Comparison of ENCODE assay signal across 15 cellular contexts in the genomic region with DNA sequence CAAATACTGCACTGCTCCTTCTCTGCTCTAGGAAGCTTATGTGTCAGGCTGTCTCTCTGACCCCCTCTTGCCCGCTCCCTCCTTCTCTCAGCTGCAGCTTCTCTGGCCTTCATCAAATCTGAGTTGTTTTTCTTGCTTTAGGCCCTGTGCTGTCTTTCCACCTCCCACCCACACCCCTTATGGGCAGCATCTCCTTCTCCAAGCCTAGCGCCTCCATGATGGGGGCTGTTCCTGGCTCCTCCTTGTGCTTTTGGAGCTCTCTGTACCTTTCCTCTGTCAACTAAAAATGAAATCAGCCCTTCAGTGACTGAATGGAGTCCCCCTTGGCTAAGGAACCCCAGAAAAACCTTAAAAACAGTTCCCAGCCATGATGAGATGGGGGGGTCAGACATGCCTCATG. TPM values are rescaled to one million over a fixed set of nuclear protein-coding genes. Genes with fewer than 3 reads are reported as not detected.
DNase-seq lines count a peak whose midpoint lies in the region; ATAC-seq and TF ChIP-seq lines count a peak whose summit lies in the region.
"Had no signal": no experiment of that assay in that cellular context is flagged by ENCODE, and none has a peak within 500 bp of the region (broad histone marks: within the 10 kb centered on the region; RNA-seq: fewer than 3 reads in every experiment).

No MANE protein-coding gene starts in this region.

- no peak overlapping the region for H2AFZ ChIP-seq in H9 (ENCODE audit: low read length)

- no peak overlapping the region for H3K56ac ChIP-seq in H9 (ENCODE audit: insufficient read length, low read depth, low read length)

- H3K36me3 ChIP-seq in naive thymus-derived CD4-positive, alpha-beta T cell (ENCODE audit: control insufficient read depth in 2 of 3, insufficient read depth in 3 of 3, low read length in 3 of 3), result no peaks in the 10 kb centered on the region
- H3K36me3 ChIP-seq in stomach, result no peaks in the 10 kb centered on the region
- H3K36me3 ChIP-seq: colonic mucosa had no signal

- WGBS in H9 (ENCODE audit: extremely low coverage, insufficient read length, low lambda C conversion rate), result no CpG with 5 or more reads among the region's 2 CpGs
- 90 to 100% (median 96%) methylated on average over 2 of the region's 2 CpGs for WGBS in stomach, 5 donors

- H3K27ac ChIP-seq in H9 (ENCODE audit: insufficient read length, low read depth, low read length), result no peak overlapping the region
- H3K27ac ChIP-seq in naive thymus-derived CD4-positive, alpha-beta T cell (ENCODE audit: low read depth, low read length), result no peak overlapping the region
- peak overlapping the region in 4 of 5 donors; percentile 79 to 91 (median 84) for H3K27ac ChIP-seq in stomach
- H3K27ac ChIP-seq: colonic mucosa had no signal

- no peak overlapping the region; a peak in 1 of 7 replicates for H3K27ac Mint-ChIP-seq in H9
- no peak overlapping the region for H3K27ac Mint-ChIP-seq in activated naive CD8-positive, alpha-beta T cell treated with anti-CD3 and anti-CD28 coated beads, Interleukin-2, amount 50 U/mL, for 24 hours
- H3K27ac Mint-ChIP-seq in naive thymus-derived CD4-positive, alpha-beta T cell, result peak overlapping the region in 3 of 9 donors; percentile 24 to 91 (median 87)

- CTCF ChIA-PET in naive thymus-derived CD4-positive, alpha-beta T cell (lab: Charles Lee), result interaction anchor here (0.6 kb wide), 1 partner anchor 93 kb away, joined by 5 read pairs; no protein-coding TSS in a partner anchor

- no peak overlapping the region for H3K14ac ChIP-seq in H9 (ENCODE audit: insufficient read depth, low read length)

- no peak overlapping the region for H3K4me3 ChIP-seq in naive thymus-derived CD4-positive, alpha-beta T cell (ENCODE audit: low read length)
- H3K4me3 ChIP-seq in stomach, result no peak overlapping the region
- H3K4me3 ChIP-seq: colonic mucosa had no signal

- DNase-seq in H9 (no peak), stomach (no peak), NCI-H2081 (lab: John Stamatoyannopoulos, UW) (no peak)
- no peak for DNase-seq in activated naive CD8-positive, alpha-beta T cell treated with anti-CD3 and anti-CD28 coated beads, Interleukin-2, amount 50 U/mL, for 24 hours
- DNase-seq in naive thymus-derived CD4-positive, alpha-beta T cell, result no peak
- no peak for DNase-seq in stimulated activated CD4-positive, alpha-beta T cell treated with anti-CD3 and anti-CD28 coated beads, Interleukin-4, amount 100 ng/mL, for 4 hours
- DNase-seq: activated CD4-positive, alpha-beta T cell treated with anti-CD3 and anti-CD28 coated beads, Interleukin-2, amount 50 U/mL, for 1 hour; colonic mucosa; NCI-H1105; NCI-H510A; stimulated activated CD4-positive, alpha-beta T cell treated with anti-CD3 and anti-CD28 coated beads, Interleukin-4, amount 100 ng/mL, for 1 hour; T-helper 1 cell had no signal

- no peak overlapping the region for H3T11ph ChIP-seq in H9 (ENCODE audit: low read length)

- no peaks in the 10 kb centered on the region for H3K4me1 ChIP-seq in H9 (ENCODE audit: insufficient read depth, low read length)
- H3K4me1 ChIP-seq in naive thymus-derived CD4-positive, alpha-beta T cell (ENCODE audit: control insufficient read depth in 2 of 2, insufficient read depth in 2 of 2, low read length in 2 of 2), result peaks cover 6 to 7% of the 10 kb centered on the region in 2 donors
- H3K4me1 ChIP-seq in stomach, result peaks cover 0 to 25% (median 13%) of the 10 kb centered on the region in 4 donors
- H3K4me1 ChIP-seq: colonic mucosa had no signal

- no peak overlapping the region for H3K18ac ChIP-seq in H9 (ENCODE audit: insufficient read length, low read depth, low read length)

- H3K9me3 Mint-ChIP-seq in H9, result no peaks in the 10 kb centered on the region
- H3K9me3 Mint-ChIP-seq in activated naive CD8-positive, alpha-beta T cell treated with anti-CD3 and anti-CD28 coated beads, Interleukin-2, amount 50 U/mL, for 24 hours, result no peaks in the 10 kb centered on the region
- no peaks in the 10 kb centered on the region for H3K9me3 Mint-ChIP-seq in naive thymus-derived CD4-positive, alpha-beta T cell

- H3K27me3 Mint-ChIP-seq in H9 (ENCODE audit: low read depth), result peaks cover 6% of the 10 kb centered on the region
- H3K27me3 Mint-ChIP-seq in activated naive CD8-positive, alpha-beta T cell treated with anti-CD3 and anti-CD28 coated beads, Interleukin-2, amount 50 U/mL, for 24 hours, result no peaks in the 10 kb centered on the region
- peaks cover 0 to 2% (median 0%) of the 10 kb centered on the region in 5 donors for H3K27me3 Mint-ChIP-seq in naive thymus-derived CD4-positive, alpha-beta T cell

- H3K4ac ChIP-seq in H9 (ENCODE audit: low read depth, low read length), result no peak overlapping the region

- no peaks in the 10 kb centered on the region for H3K79me2 ChIP-seq in H9 (ENCODE audit: insufficient read depth, low read length)

- TF ChIP-seq CTCF in H9 (conservative IDR thresholded peaks at IDR 0.05) (no peak), stomach (IDR thresholded peaks at IDR 0.05) (no peak)

- H3K23ac ChIP-seq in H9 (ENCODE audit: insufficient read length, low read depth, low read length), result no peak overlapping the region

- H3K9me3 ChIP-seq in H9 (ENCODE audit: control insufficient read depth, low read depth, low read length) (no peaks in the 10 kb centered on the region), stomach (no peaks in the 10 kb centered on the region)
- no peaks in the 10 kb centered on the region for H3K9me3 ChIP-seq in naive thymus-derived CD4-positive, alpha-beta T cell (ENCODE audit: control insufficient read depth in 2 of 3, low read length in 3 of 3)
- H3K9me3 ChIP-seq: colonic mucosa had no signal

- no peaks in the 10 kb centered on the region for H3K27me3 ChIP-seq in H9 (ENCODE audit: insufficient read depth, low read length)
- no peaks in the 10 kb centered on the region for H3K27me3 ChIP-seq in naive thymus-derived CD4-positive, alpha-beta T cell (ENCODE audit: control insufficient read depth in 2 of 2, insufficient read depth in 2 of 2, low read length in 2 of 2)
- H3K27me3 ChIP-seq in stomach, result peaks cover 0 to 2% (median 0%) of the 10 kb centered on the region in 3 donors
- H3K27me3 ChIP-seq: colonic mucosa had no signal

- intact Hi-C loops in naive thymus-derived CD4-positive, alpha-beta T cell (cut with micrococcal nuclease), result no loop called here
- intact Hi-C loops in stomach (cut with DNase I; ENCODE audit: low total_unique reads), result no loop called here

- H4K5ac ChIP-seq in H9 (ENCODE audit: insufficient read length, low read depth, low read length), result no peak overlapping the region

- no peak for ATAC-seq in activated naive CD8-positive, alpha-beta T cell treated with anti-CD3 and anti-CD28 coated beads, Interleukin-2, amount 50 U/mL, for 24 hours
- no peak for ATAC-seq in naive thymus-derived CD4-positive, alpha-beta T cell
- no peak for ATAC-seq in GM18873 (IDR thresholded peaks at IDR 0.05; ENCODE audit: low FRiP score, unreplicated experiment)
- ATAC-seq: Panc1 had no signal

- H2BK20ac ChIP-seq in H9 (ENCODE audit: low read depth, low read length, poor library complexity, severe bottlenecking), result no peak overlapping the region

- no peak overlapping the region for H2BK15ac ChIP-seq in H9 (ENCODE audit: low read depth, low read length)

- peak overlapping the region in 1 of 2 experiments; percentile 28; a peak in 1 of 5 replicates for H3K4me3 Mint-ChIP-seq in H9
- peak overlapping the region; percentile 11 for H3K4me3 Mint-ChIP-seq in activated naive CD8-positive, alpha-beta T cell treated with anti-CD3 and anti-CD28 coated beads, Interleukin-2, amount 50 U/mL, for 24 hours
- H3K4me3 Mint-ChIP-seq in naive thymus-derived CD4-positive, alpha-beta T cell, result peak overlapping the region; percentile 17 to 87 (median 78)

- no peak overlapping the region for H2BK5ac ChIP-seq in H9 (ENCODE audit: insufficient read length, low read length)

- H2BK12ac ChIP-seq in H9 (ENCODE audit: insufficient read length, low read depth, low read length), result peak overlapping the region; percentile 36

- peaks cover 4% of the 10 kb centered on the region for H3K23me2 ChIP-seq in H9 (ENCODE audit: insufficient read length, low read depth, low read length, poor library complexity, severe bottlenecking)

- TF ChIP-seq POLR2A in stomach (IDR thresholded peaks at IDR 0.05), result no peak

- no peak overlapping the region for H3K9ac ChIP-seq in H9 (ENCODE audit: extremely low read depth, insufficient read length, low read length)

- no peak overlapping the region for H2AK5ac ChIP-seq in H9 (ENCODE audit: insufficient read length, low read length)

- no peaks in the 10 kb centered on the region for H4K20me1 ChIP-seq in H9 (ENCODE audit: control insufficient read depth, insufficient read depth, insufficient read length)

- no peak for TF ChIP-seq EP300 in stomach (IDR thresholded peaks at IDR 0.05)

- H4K91ac ChIP-seq in H9 (ENCODE audit: insufficient read length, low read depth, low read length), result no peak overlapping the region

- POLR2A ChIA-PET in naive thymus-derived CD4-positive, alpha-beta T cell (lab: Charles Lee), result interaction anchor here (1.1 kb wide), 1 partner anchor 16 kb away, joined by 5 read pairs; a partner anchor contains a TSS

- no peak overlapping the region for H3K4me2 ChIP-seq in H9 (ENCODE audit: insufficient read depth, insufficient read length, low read length)

- H3K36me3 Mint-ChIP-seq in H9 (ENCODE audit: insufficient read depth in 1 of 3, low read depth in 3 of 3), result peaks cover 0 to 1% (median 0%) of the 10 kb centered on the region in 3 experiments; a peak in 1 of 7 replicates
- H3K36me3 Mint-ChIP-seq in activated naive CD8-positive, alpha-beta T cell treated with anti-CD3 and anti-CD28 coated beads, Interleukin-2, amount 50 U/mL, for 24 hours (ENCODE audit: low read depth), result no peaks in the 10 kb centered on the region
- H3K36me3 Mint-ChIP-seq in naive thymus-derived CD4-positive, alpha-beta T cell, result no peaks in the 10 kb centered on the region

- H3K4me1 Mint-ChIP-seq in H9, result peaks cover 2 to 7% of the 10 kb centered on the region in 2 experiments
- peaks cover 16% of the 10 kb centered on the region for H3K4me1 Mint-ChIP-seq in activated naive CD8-positive, alpha-beta T cell treated with anti-CD3 and anti-CD28 coated beads, Interleukin-2, amount 50 U/mL, for 24 hours
- H3K4me1 Mint-ChIP-seq in naive thymus-derived CD4-positive, alpha-beta T cell, result peaks cover 1 to 13% (median 12%) of the 10 kb centered on the region in 7 donors

- H3K79me1 ChIP-seq in H9 (ENCODE audit: insufficient read depth, low read depth, low read length, poor library complexity, severe bottlenecking), result no peaks in the 10 kb centered on the region

- H4K8ac ChIP-seq in H9 (replicated peaks; ENCODE audit: insufficient read length, low read depth, low read length), result no peak overlapping the region

- H2BK120ac ChIP-seq in H9 (ENCODE audit: low read depth, low read length, poor library complexity, severe bottlenecking), result no peak overlapping the region

RNA-seq across cellular contexts. Expression of a gene that starts 6.6 kb away (rescaled TPM):
- total RNA-seq in H9 (2021) (0.15 and 0.22 TPM in 2 replicates), stomach (1 to 10 TPM in 1 of 5 donors, under 1 TPM in 1, not detected in 3; 0.14 to 7.6 TPM)
- total RNA-seq in naive thymus-derived CD4-positive, alpha-beta T cell, result under 1 TPM in 3 of 5 experiments, not detected in 2; 0.22 to 0.38 (median 0.27) TPM
- under 1 TPM; 0.11 to 0.20 TPM for polyA plus RNA-seq in naive thymus-derived CD4-positive, alpha-beta T cell
- polyA plus RNA-seq in stomach, result under 1 TPM; 0.18 to 0.61 (median 0.19) TPM

RNA-seq across cellular contexts. Expression of a gene that starts 15.3 kb away (rescaled TPM):
- total RNA-seq in H9 (2021) (10.6 and 10.9 TPM in 2 replicates), stomach (10 to 100 TPM in 2 of 5 donors, 1 to 10 TPM in 3; 2.9 to 50.4 (median 10.0) TPM)
- total RNA-seq in naive thymus-derived CD4-positive, alpha-beta T cell, result 1 to 10 TPM; 7.8 to 9.5 (median 8.6) TPM
- 10 to 100 TPM; 17.0 to 28.7 TPM for polyA plus RNA-seq in naive thymus-derived CD4-positive, alpha-beta T cell
- 10 to 100 TPM; 13.3 to 23.4 (median 21.4) TPM for polyA plus RNA-seq in stomach

RNA-seq across cellular contexts. Expression of a gene that starts 15.7 kb away (rescaled TPM):
- total RNA-seq in H9 (2021) (not detected in 2 replicates), stomach (not detected)
- total RNA-seq in naive thymus-derived CD4-positive, alpha-beta T cell, result 1 to 10 TPM in 4 of 5 experiments, under 1 TPM in 1; 0.29 to 9.9 (median 4.6) TPM
- polyA plus RNA-seq in naive thymus-derived CD4-positive, alpha-beta T cell, result 1 to 10 TPM in 1 of 2 donors, under 1 TPM in 1; 0.73 to 1.7 TPM
- polyA plus RNA-seq in stomach, result under 1 TPM in 2 of 3 donors, not detected in 1; 0.08 to 0.12 TPM
- total RNA-seq: mesenteric fat pad had no signal

RNA-seq across cellular contexts. Expression of a gene that starts 35.0 kb away (rescaled TPM):
- total RNA-seq in H9 (2021) (13.2 and 16.3 TPM in 2 replicates), stomach (10 to 100 TPM in 3 of 5 donors, 1 to 10 TPM in 2; 5.0 to 87.8 (median 14.6) TPM)
- 10 to 100 TPM in 4 of 5 experiments, 1 to 10 TPM in 1; 9.5 to 22.3 (median 10.8) TPM for total RNA-seq in naive thymus-derived CD4-positive, alpha-beta T cell
- polyA plus RNA-seq in naive thymus-derived CD4-positive, alpha-beta T cell, result 10 to 100 TPM; 16.6 to 20.2 TPM
- polyA plus RNA-seq in stomach, result 10 to 100 TPM in 1 of 3 donors, 1 to 10 TPM in 2; 6.1 to 12.4 (median 9.7) TPM

Comparison
In these comparisons a context has a peak if more than half of its experiments do, and no peak if none do; other contexts are left out.
1. H3K27ac ChIP-seq: peak in stomach (4 of 5); none in H9 (single experiment) and naive thymus-derived CD4-positive, alpha-beta T cell (single experiment).